18 cellular contexts compared by ENCODE assay signal in the genomic region with DNA sequence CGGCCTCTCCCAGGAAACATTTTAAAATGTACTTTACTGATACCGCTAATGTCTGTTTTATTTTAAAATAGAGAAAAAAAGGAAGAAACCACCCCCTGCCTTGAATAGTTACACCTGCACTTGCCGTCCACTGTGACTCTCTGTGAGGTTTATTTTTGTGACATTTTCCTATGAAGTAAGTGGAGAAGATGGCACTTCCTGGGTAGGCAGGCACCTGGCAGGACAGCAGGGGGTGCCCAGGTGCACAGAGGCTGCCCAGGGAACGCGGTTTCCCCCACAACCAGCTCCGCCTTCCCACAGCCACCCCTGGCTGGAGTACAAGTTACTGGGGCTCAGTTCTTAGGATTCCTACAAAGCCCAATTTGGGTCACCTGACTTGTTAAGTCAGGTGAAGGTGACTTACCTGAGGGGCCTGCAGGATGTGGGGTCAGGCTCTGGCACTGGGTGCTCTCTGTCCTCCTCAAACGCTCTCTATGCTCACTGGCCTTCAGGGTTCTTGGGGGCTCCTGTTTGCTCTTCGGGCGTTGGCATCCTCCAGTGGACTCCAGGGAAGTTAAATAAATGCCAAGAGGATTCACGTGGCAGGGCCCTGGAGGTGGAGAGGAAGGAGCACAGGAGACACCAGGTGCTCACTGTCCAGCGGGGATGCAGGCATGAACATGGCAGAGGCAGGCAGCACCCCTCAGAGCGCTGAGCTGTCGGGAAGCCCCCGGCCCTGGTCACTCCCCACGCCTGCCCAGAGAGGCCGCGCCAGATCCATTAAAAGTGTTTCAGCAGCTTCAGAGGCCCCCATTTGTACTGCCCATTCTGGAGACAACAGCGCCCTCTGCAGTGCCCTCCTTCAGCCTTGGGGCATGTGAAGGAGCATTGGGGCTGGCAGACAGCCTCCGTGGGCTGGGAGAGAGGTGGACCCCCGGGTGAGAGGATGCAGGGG.
"Had no signal": no experiment of that assay in that cellular context is flagged by ENCODE, and none has a peak within 500 bp of the region (broad histone marks: within the 10 kb centered on the region; RNA-seq: fewer than 3 reads in every experiment).

No MANE protein-coding gene starts in this region.

- H3K4me1 ChIP-seq: adrenal gland, heart left ventricle, lower lobe of right lung, upper lobe of right lung had no signal

- H3K4me3 ChIP-seq: adrenal gland, cardiac muscle cell, heart left ventricle, lower lobe of right lung, ovary, thoracic aorta, upper lobe of right lung had no signal

- H3K36me3 ChIP-seq: adrenal gland, cardiac muscle cell, heart left ventricle, lower lobe of right lung, ovary, thoracic aorta, upper lobe of right lung had no signal

- DNase-seq: activated CD4-positive, CD25-positive, alpha-beta regulatory T cell; activated T-cell treated with anti-CD3 and anti-CD28 coated beads, Interleukin-2, amount 50 U/mL, for 24 hours; cortex of kidney; effector memory CD4-positive, alpha-beta T cell; foreskin melanocyte; heart left ventricle; lower lobe of right lung; ovary; stimulated activated CD4-positive, alpha-beta T cell treated with anti-CD3 and anti-CD28 coated beads, Interleukin-12 subunit alpha, Interleukin-12 subunit beta, amount 100 ng/mL, for 4 hours; upper lobe of right lung had no signal

- H3K27ac Mint-ChIP-seq: activated naive CD4-positive, alpha-beta T cell treated with anti-CD3 and anti-CD28 coated beads, Interleukin-2, amount 50 U/mL, for 24 hours; activated T-cell treated with anti-CD3 and anti-CD28 coated beads, Interleukin-2, amount 50 U/mL, for 24 hours; stimulated activated effector memory CD8-positive, alpha-beta T cell treated with anti-CD3 and anti-CD28 coated beads, Interleukin-12 subunit alpha, Interleukin-12 subunit beta, amount 100 ng/mL, for 72 hours; T-helper 1 cell treated with Interleukin-12 subunit alpha and Interleukin-12 subunit beta and Interleukin-4 antibody, amounts not matched to agents 30 μg/mL and 1 μg/mL, for 36 hours had no signal

- H3K36me3 Mint-ChIP-seq: activated naive CD4-positive, alpha-beta T cell treated with anti-CD3 and anti-CD28 coated beads, Interleukin-2, amount 50 U/mL, for 24 hours; stimulated activated effector memory CD8-positive, alpha-beta T cell treated with anti-CD3 and anti-CD28 coated beads, Interleukin-12 subunit alpha, Interleukin-12 subunit beta, amount 100 ng/mL, for 72 hours had no signal

- H3K27me3 ChIP-seq: adrenal gland, cardiac muscle cell, ovary had no signal

- H3K27ac ChIP-seq: adrenal gland, cardiac muscle cell, heart left ventricle, lower lobe of right lung, ovary, thoracic aorta, upper lobe of right lung had no signal

- H3K4me1 Mint-ChIP-seq: activated naive CD4-positive, alpha-beta T cell treated with anti-CD3 and anti-CD28 coated beads, Interleukin-2, amount 50 U/mL, for 24 hours; neural crest cell; stimulated activated effector memory CD8-positive, alpha-beta T cell treated with anti-CD3 and anti-CD28 coated beads, Interleukin-12 subunit alpha, Interleukin-12 subunit beta, amount 100 ng/mL, for 72 hours had no signal

- H3K9me3 Mint-ChIP-seq: activated naive CD4-positive, alpha-beta T cell treated with anti-CD3 and anti-CD28 coated beads, Interleukin-2, amount 50 U/mL, for 24 hours; activated T-cell treated with anti-CD3 and anti-CD28 coated beads, Interleukin-2, amount 50 U/mL, for 24 hours; stimulated activated effector memory CD8-positive, alpha-beta T cell treated with anti-CD3 and anti-CD28 coated beads, Interleukin-12 subunit alpha, Interleukin-12 subunit beta, amount 100 ng/mL, for 72 hours; T-helper 1 cell treated with Interleukin-12 subunit alpha and Interleukin-12 subunit beta and Interleukin-4 antibody, amounts not matched to agents 30 μg/mL and 1 μg/mL, for 36 hours had no signal

- H3K9me3 ChIP-seq: adrenal gland, lower lobe of right lung, ovary, upper lobe of right lung had no signal

- ATAC-seq: heart left ventricle; left colon; lower lobe of right lung; stimulated activated effector memory CD8-positive, alpha-beta T cell treated with anti-CD3 and anti-CD28 coated beads, Interleukin-12 subunit alpha, Interleukin-12 subunit beta, amount 100 ng/mL, for 72 hours; upper lobe of right lung had no signal

- H3K4me3 Mint-ChIP-seq: activated naive CD4-positive, alpha-beta T cell treated with anti-CD3 and anti-CD28 coated beads, Interleukin-2, amount 50 U/mL, for 24 hours; activated T-cell treated with anti-CD3 and anti-CD28 coated beads, Interleukin-2, amount 50 U/mL, for 24 hours; neural crest cell; stimulated activated effector memory CD8-positive, alpha-beta T cell treated with anti-CD3 and anti-CD28 coated beads, Interleukin-12 subunit alpha, Interleukin-12 subunit beta, amount 100 ng/mL, for 72 hours; T-helper 1 cell treated with Interleukin-12 subunit alpha and Interleukin-12 subunit beta and Interleukin-4 antibody, amounts not matched to agents 30 μg/mL and 1 μg/mL, for 36 hours had no signal
